11 cellular contexts compared by ENCODE assay signal in the genomic region with DNA sequence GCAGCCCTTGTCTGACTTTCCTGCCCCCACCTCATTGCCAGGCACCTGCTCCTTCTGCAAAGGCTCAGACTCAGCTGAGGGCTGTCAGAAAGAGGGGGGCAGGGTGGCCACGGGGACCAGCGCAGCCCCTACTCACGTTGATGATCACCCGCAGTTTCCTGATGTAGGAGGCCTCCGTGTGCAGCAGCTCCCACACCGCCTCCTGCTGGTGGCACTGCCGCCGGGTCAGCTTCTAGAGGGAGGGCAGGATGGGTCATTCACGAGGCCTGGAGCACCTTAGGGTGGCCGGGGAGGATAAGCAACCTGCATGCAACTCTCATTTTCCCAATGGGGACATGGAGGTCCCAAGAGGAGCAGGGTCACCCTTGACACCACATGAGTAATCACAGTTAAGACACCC. TPM values are rescaled to one million over a fixed set of nuclear protein-coding genes. Genes with fewer than 3 reads are reported as not detected.
DNase-seq lines count a peak whose midpoint lies in the region; TF ChIP-seq lines count a peak whose summit lies in the region.
"Had no signal": no experiment of that assay in that cellular context is flagged by ENCODE, and none has a peak within 500 bp of the region (broad histone marks: within the 10 kb centered on the region; RNA-seq: fewer than 3 reads in every experiment).

No MANE protein-coding gene starts in this region.

- H3K9me3 ChIP-seq in Loucy (ENCODE audit: insufficient read depth, low read depth, low read length) (no peaks in the 10 kb centered on the region), duodenal mucosa (ENCODE audit: control insufficient read depth in 1 of 2, low read length in 2 of 2) (no peaks in the 10 kb centered on the region), osteoblast (ENCODE audit: low read depth, low read length) (no peaks in the 10 kb centered on the region), ascending aorta (no peaks in the 10 kb centered on the region)
- H3K9me3 ChIP-seq: body of pancreas had no signal

- H3K4me3 ChIP-seq in Loucy (ENCODE audit: low read length, poor library complexity, severe bottlenecking) (no peak overlapping the region), duodenal mucosa (ENCODE audit: low read depth in 1 of 2, low read length in 2 of 2) (peak overlapping the region; percentile 43 to 64), osteoblast (ENCODE audit: insufficient read depth, low read length) (no peak overlapping the region), ascending aorta (no peak overlapping the region)
- H3K4me3 ChIP-seq: body of pancreas had no signal

- peaks cover 16% of the 10 kb centered on the region for H3K27me3 Mint-ChIP-seq in nephron progenitor cell (ENCODE audit: low read depth, poor library complexity)
- H3K27me3 Mint-ChIP-seq: stimulated activated naive CD8-positive, alpha-beta T cell treated with anti-CD3 and anti-CD28 coated beads, Interleukin-15, Interleukin-2, amounts not matched to agents 100 ng/mL and 50 ng/mL, for 24 hours had no signal

- H2AFZ ChIP-seq in Loucy (ENCODE audit: low read length) (no peak overlapping the region), osteoblast (ENCODE audit: low read length) (no peak overlapping the region)

- H3K27me3 ChIP-seq in Loucy (ENCODE audit: insufficient read depth, low read length, poor library complexity, severe bottlenecking) (no peaks in the 10 kb centered on the region), duodenal mucosa (ENCODE audit: control insufficient read depth in 1 of 2, insufficient read depth in 2 of 2, low read length in 2 of 2) (no peaks in the 10 kb centered on the region), osteoblast (ENCODE audit: insufficient read depth, low read length) (no peaks in the 10 kb centered on the region), ascending aorta (no peaks in the 10 kb centered on the region)
- H3K27me3 ChIP-seq: body of pancreas had no signal

- no peaks in the 10 kb centered on the region for H3K4me1 ChIP-seq in Loucy (ENCODE audit: insufficient read depth, low read length, poor library complexity, severe bottlenecking)
- H3K4me1 ChIP-seq in duodenal mucosa (ENCODE audit: control insufficient read depth in 1 of 2, insufficient read depth in 2 of 2, low read length in 2 of 2): peaks cover 35 to 37% of the 10 kb centered on the region in 2 donors
- no peaks in the 10 kb centered on the region for H3K4me1 ChIP-seq in osteoblast (ENCODE audit: insufficient read depth, low read length)
- H3K4me1 ChIP-seq in ascending aorta: no peaks in the 10 kb centered on the region

- POLR2A ChIA-PET in GM10248 (lab: Yijun Ruan, JAX): no interaction called here

- peak overlapping the region; percentile 84 for H3K27ac ChIP-seq in duodenal mucosa (ENCODE audit: low read depth, low read length)
- no peak overlapping the region for H3K27ac ChIP-seq in osteoblast (ENCODE audit: low read depth, low read length)
- H3K27ac ChIP-seq in ascending aorta: no peak overlapping the region
- H3K27ac ChIP-seq: body of pancreas had no signal

- peaks cover 17% of the 10 kb centered on the region for H3K36me3 Mint-ChIP-seq in nephron progenitor cell (ENCODE audit: low read depth)

- intact Hi-C loops in ascending aorta (cut with DNase I): no loop called here

- H3K9me3 Mint-ChIP-seq in nephron progenitor cell: no peaks in the 10 kb centered on the region
- H3K9me3 Mint-ChIP-seq: stimulated activated naive CD8-positive, alpha-beta T cell treated with anti-CD3 and anti-CD28 coated beads, Interleukin-15, Interleukin-2, amounts not matched to agents 100 ng/mL and 50 ng/mL, for 24 hours had no signal

- no peak overlapping the region for H3K9ac ChIP-seq in Loucy (ENCODE audit: low read depth, low read length, poor library complexity, severe bottlenecking)
- peak overlapping the region; percentile 67 to 76 for H3K9ac ChIP-seq in duodenal mucosa (ENCODE audit: low read depth in 1 of 2, low read length in 2 of 2)

- H4K20me1 ChIP-seq in Loucy (ENCODE audit: insufficient read depth, low read length, poor library complexity, severe bottlenecking): no peaks in the 10 kb centered on the region
- peaks cover 5% of the 10 kb centered on the region for H4K20me1 ChIP-seq in osteoblast (ENCODE audit: insufficient read depth, low read length)

- H3K27ac Mint-ChIP-seq in nephron progenitor cell: no peak overlapping the region
- H3K27ac Mint-ChIP-seq: stimulated activated naive CD8-positive, alpha-beta T cell treated with anti-CD3 and anti-CD28 coated beads, Interleukin-15, Interleukin-2, amounts not matched to agents 100 ng/mL and 50 ng/mL, for 24 hours had no signal

- no peak overlapping the region for H3K4me2 ChIP-seq in Loucy (ENCODE audit: low read depth, low read length, poor library complexity, severe bottlenecking)
- no peak overlapping the region for H3K4me2 ChIP-seq in osteoblast (ENCODE audit: insufficient read depth, low read length)

- H3K79me2 ChIP-seq in Loucy (ENCODE audit: insufficient read depth, low read length) (no peaks in the 10 kb centered on the region), osteoblast (ENCODE audit: insufficient read depth, low read length) (no peaks in the 10 kb centered on the region)

- H3F3A ChIP-seq in Loucy (ENCODE audit: low read depth): no peaks in the 10 kb centered on the region

- H3K36me3 ChIP-seq in Loucy (ENCODE audit: insufficient read depth, low read length) (no peaks in the 10 kb centered on the region), duodenal mucosa (ENCODE audit: control insufficient read depth in 1 of 2, insufficient read depth in 2 of 2, low read length in 2 of 2) (peaks cover 12 to 16% of the 10 kb centered on the region in 2 donors), osteoblast (ENCODE audit: insufficient read depth, low read length) (peaks cover 22% of the 10 kb centered on the region), ascending aorta (peaks cover 16 to 70% of the 10 kb centered on the region in 2 donors)

- H3K4me3 Mint-ChIP-seq in nephron progenitor cell: no peak overlapping the region
- H3K4me3 Mint-ChIP-seq: stimulated activated naive CD8-positive, alpha-beta T cell treated with anti-CD3 and anti-CD28 coated beads, Interleukin-15, Interleukin-2, amounts not matched to agents 100 ng/mL and 50 ng/mL, for 24 hours had no signal

- H3K4me1 Mint-ChIP-seq in nephron progenitor cell: peaks cover 23% of the 10 kb centered on the region

- CTCF ChIA-PET in GM10248 (lab: Yijun Ruan, JAX): interaction anchor here (0.7 to 1.8 kb wide), 5 partner anchors 8 to 109 kb away, joined by 3 to 5 read pairs (median 4); no protein-coding TSS in a partner anchor

- DNase-seq in GM10248 (ENCODE audit: extremely low spot score) (no peak), osteoblast (ENCODE audit: insufficient read length, low spot score, missing footprints) (peak; percentile 87), ascending aorta (ENCODE audit: low spot score in 2 of 2) (no peak), nephron progenitor cell (no peak), NCI-H2029 treated with DMSO at 0.1 percent for 48 hours (lab: John Stamatoyannopoulos, UW) (no peak)
- DNase-seq: activated CD8-positive, alpha-beta memory T cell treated with anti-CD3 and anti-CD28 coated beads, Interleukin-2, amount 50 U/mL, for 4 hours; body of pancreas; NCI-H226 had no signal

- H3K9me2 ChIP-seq in Loucy (replicated peaks; ENCODE audit: low read depth, low read length): no peaks in the 10 kb centered on the region

- TF ChIP-seq CTCF in GM10248 (IDR thresholded peaks at IDR 0.05; ENCODE audit: control extremely low read depth, extremely low read depth, low read depth, missing control alignments) (peak; percentile 15), Loucy (conservative IDR thresholded peaks at IDR 0.05; ENCODE audit: low read length) (peak; percentile 60), osteoblast (IDR thresholded peaks at IDR 0.05; ENCODE audit: extremely low read depth, low read depth, low read length) (peak; percentile 30), ascending aorta (IDR thresholded peaks at IDR 0.05) (no peak), nephron progenitor cell (IDR thresholded peaks at IDR 0.05) (no peak)

RNA-seq across cellular contexts. Expression of a gene that starts 6.4 kb away (rescaled TPM):
- total RNA-seq in osteoblast (3.3 and 5.0 TPM in 2 replicates), ascending aorta (18.0 TPM)

RNA-seq across cellular contexts. Expression of a gene that starts 19.1 kb away (rescaled TPM):
- total RNA-seq in osteoblast: 11.2 and 13.3 TPM in 2 replicates
- total RNA-seq in ascending aorta: 11.4 TPM

RNA-seq across cellular contexts. Expression of a gene that starts 47.8 kb away (rescaled TPM):
- not detected in 2 replicates for total RNA-seq in osteoblast
- 2.2 TPM for total RNA-seq in ascending aorta

RNA-seq across cellular contexts. Expression of a gene that starts 52.7 kb away (rescaled TPM):
- total RNA-seq in osteoblast: not detected in 2 replicates
- total RNA-seq in ascending aorta: not detected

Comparison
In these comparisons a context has a peak if more than half of its experiments do, and no peak if none do; other contexts are left out.
1. CTCF ChIP-seq: peak in GM10248 (single experiment), Loucy (single experiment) and osteoblast (single experiment); none in ascending aorta (0 of 3) and nephron progenitor cell (single experiment).
2. H3K4me3 ChIP-seq: peak in duodenal mucosa (2 of 2); none in Loucy (single experiment), osteoblast (single experiment) and ascending aorta (0 of 2).